In the genomic region with DNA sequence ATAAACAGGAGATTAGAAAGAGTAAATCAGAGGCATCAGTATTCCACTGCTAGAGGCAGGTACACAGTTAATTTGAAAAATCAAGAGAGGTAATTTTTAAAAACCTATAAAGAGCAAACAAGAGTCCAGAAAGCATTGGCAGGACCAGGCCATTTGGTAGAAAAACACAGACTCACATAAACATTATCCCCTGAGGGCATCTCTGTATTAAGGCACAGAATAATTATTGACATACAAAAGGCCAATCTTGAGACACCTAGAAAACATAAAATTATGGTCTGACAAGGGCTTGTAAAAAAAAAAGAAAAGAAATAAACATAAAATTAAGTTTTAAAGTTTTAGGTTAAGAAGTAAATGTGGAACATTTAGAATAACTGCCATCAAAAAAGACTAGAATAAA, we compare ENCODE assay signal across 33 cellular contexts.
"Had no signal": no experiment of that assay in that cellular context is flagged by ENCODE, and none has a peak within 500 bp of the region (broad histone marks: within the 10 kb centered on the region; RNA-seq: fewer than 3 reads in every experiment).

No MANE protein-coding gene starts in this region.

- H3K4me3 ChIP-seq: adrenal gland, body of pancreas, breast epithelium, coronary artery had no signal

- ATAC-seq: activated CD4-positive, alpha-beta T cell treated with anti-CD3 and anti-CD28 coated beads for 36 hours; activated CD4-positive, CD25-positive, alpha-beta regulatory T cell treated with anti-CD3 and anti-CD28 coated beads, Interleukin-2, amount 50 U/mL, for 24 hours; activated CD8-positive, alpha-beta memory T cell treated with anti-CD3 and anti-CD28 coated beads, Interleukin-2, amount 10 ng/mL, durations not matched to agents 7 days and 5 days; activated CD8-positive, alpha-beta T cell treated with anti-CD3 and anti-CD28 coated beads, Interleukin-2, amount 10 ng/mL, durations not matched to agents 7 days and 5 days; activated naive CD4-positive, alpha-beta T cell treated with anti-CD3 and anti-CD28 coated beads, Interleukin-2, amount 50 U/mL, for 72 hours; body of pancreas; WTC11 had no signal

- H3K27ac ChIP-seq: adrenal gland, body of pancreas, brain microvascular endothelial cell, breast epithelium, coronary artery, WERI-Rb-1 had no signal

- H3K9me3 ChIP-seq: adrenal gland, body of pancreas, breast epithelium had no signal

- DNase-seq: activated CD4-positive, alpha-beta memory T cell treated with anti-CD3 and anti-CD28 coated beads, Interleukin-2, amount 10 ng/mL, durations not matched to agents 7 days and 5 days; activated CD4-positive, alpha-beta T cell treated with anti-CD3 and anti-CD28 coated beads for 1 hour; activated CD4-positive, alpha-beta T cell treated with anti-CD3 and anti-CD28 coated beads for 36 hours; activated CD4-positive, alpha-beta T cell treated with anti-CD3 and anti-CD28 coated beads for 48 hours; activated CD4-positive, alpha-beta T cell treated with anti-CD3 and anti-CD28 coated beads, Interleukin-2, amount 10 ng/mL, durations not matched to agents 7 days and 5 days; activated CD4-positive, alpha-beta T cell treated with anti-CD3 and anti-CD28 coated beads, Interleukin-2, amount 50 U/mL, for 48 hours; activated CD4-positive, CD25-positive, alpha-beta regulatory T cell; activated CD8-positive, alpha-beta memory T cell treated with anti-CD3 and anti-CD28 coated beads for 24 hours; activated CD8-positive, alpha-beta memory T cell treated with anti-CD3 and anti-CD28 coated beads, Interleukin-2, amount 10 ng/mL, durations not matched to agents 7 days and 5 days; activated CD8-positive, alpha-beta memory T cell treated with anti-CD3 and anti-CD28 coated beads, Interleukin-2, amount 50 U/mL, for 48 hours; activated CD8-positive, alpha-beta T cell treated with anti-CD3 and anti-CD28 coated beads, Interleukin-2, amount 10 ng/mL, durations not matched to agents 7 days and 5 days; activated effector memory CD4-positive, alpha-beta T cell treated with anti-CD3 and anti-CD28 coated beads, Interleukin-2, amount 50 U/mL, for 16 hours; activated gamma-delta T cell treated with Interleukin-2 at 50 U/mL for 16 hours; activated naive CD4-positive, alpha-beta T cell; activated naive CD4-positive, alpha-beta T cell treated with anti-CD3 and anti-CD28 coated beads for 36 hours; activated naive CD4-positive, alpha-beta T cell treated with anti-CD3 and anti-CD28 coated beads, Interleukin-2, amount 50 U/mL, for 16 hours; activated naive CD8-positive, alpha-beta T cell treated with anti-CD3 and anti-CD28 coated beads for 36 hours; activated T-cell treated with anti-CD3 and anti-CD28 coated beads, Interleukin-2, amount 50 U/mL, for 24 hours; activated T-cell treated with anti-CD3 and anti-CD28 coated beads, Interleukin-2, amount 50 U/mL, for 48 hours; adrenal gland; amniotic stem cell; aorta; body of pancreas; brain microvascular endothelial cell; central memory CD4-positive, alpha-beta T cell; T-helper 2 cell; T-helper 9 cell; WERI-Rb-1 had no signal

- H3K36me3 ChIP-seq: adrenal gland, brain microvascular endothelial cell, breast epithelium, WERI-Rb-1 had no signal
